Comparison of ENCODE assay signal across 1 cellular context in the genomic region with DNA sequence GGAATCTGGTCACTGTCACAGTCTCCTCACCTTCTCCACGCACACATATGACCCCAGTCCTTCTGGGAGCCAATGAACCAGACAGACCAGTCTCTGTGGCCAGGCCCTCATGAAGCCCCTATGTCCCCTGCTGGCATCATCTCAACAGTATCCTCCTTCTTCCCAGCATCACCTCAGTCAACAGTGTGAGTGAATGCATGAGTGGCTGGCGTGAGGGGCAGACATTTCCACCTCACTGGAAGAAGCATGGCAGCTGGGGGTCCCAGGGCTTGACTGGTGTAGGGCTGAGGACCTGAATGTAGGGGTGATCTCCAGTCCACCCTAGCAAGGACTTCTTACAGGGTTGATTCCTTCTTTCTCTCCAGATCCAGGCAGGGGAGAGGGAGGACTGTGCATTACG.
TF ChIP-seq lines count a peak whose summit lies in the region.

No MANE protein-coding gene starts in this region.

TF ChIP-seq in GM23338, 12 proteins besides CTCF, POLR2A, EP300 and RAD21 (continued from another document):
- TF ChIP-seq ZNF462 (CRISPR knock-in tag; IDR thresholded peaks at IDR 0.05) (no peak), ZNF114 (CRISPR knock-in tag; IDR thresholded peaks at IDR 0.05) (no peak), EZH2 (IDR thresholded peaks at IDR 0.05; ENCODE audit: low read depth, unreplicated experiment) (no peak), ETS1 (IDR thresholded peaks at IDR 0.05) (no peak)
